8 cellular contexts compared by ENCODE assay signal in genomic region chr6:26537846-26538571, GRCh38. TPM values are rescaled to one million over a fixed set of nuclear protein-coding genes. Genes with fewer than 3 reads are reported as not detected.
DNase-seq lines count a peak whose midpoint lies in the region; ATAC-seq and TF ChIP-seq lines count a peak whose summit lies in the region.

Gene HMGN4 (plus strand): TSS chr6:26538366. CDS start chr6:26545207, 6,841 bp downstream.

- TF ChIP-seq POLR2A in GM19099 (IDR thresholded peaks at IDR 0.05; ENCODE audit: extremely low read depth, insufficient read length, low read depth), result peak; percentile 72

- ATAC-seq in HG03432 (IDR thresholded peaks at IDR 0.05; ENCODE audit: unreplicated experiment), result peak; percentile 58

- DNase-seq in AG20443 (ENCODE audit: low spot score), result peak; percentile 88
- DNase-seq in NCI-H510A treated with DMSO at 0.1 percent for 48 hours (lab: John Stamatoyannopoulos, UW), result peak; percentile 95
- DNase-seq in activated CD4-positive, alpha-beta T cell treated with anti-CD3 and anti-CD28 coated beads for 1 hour, result peak; percentile 70
- DNase-seq in cerebellum (ENCODE audit: low spot score), result peak; percentile 92
- DNase-seq in kidney tubule cell (ENCODE audit: low spot score), result peak; percentile 94
- DNase-seq in stimulated activated CD4-positive, alpha-beta T cell treated with anti-CD3 and anti-CD28 coated beads, Interleukin-1b, Interleukin-23, amount 100 ng/mL, for 24 hours (ENCODE audit: low read depth in 4 of 4, low spot score in 1 of 4), result peak in 3 of 4 experiments; percentile 55 to 73 (median 69)

RNA-seq across cellular contexts. Expression of gene HMGN4, which starts in this region (rescaled TPM):
- total RNA-seq in cerebellum, result 35.7 TPM

Comparison
In these comparisons a context has a peak if more than half of its experiments do, and no peak if none do; other contexts are left out.
1. Peak in every context shown above with its lines: DNase-seq and ATAC-seq.